ENCODE assay signal across 1 cellular context in the genomic region with DNA sequence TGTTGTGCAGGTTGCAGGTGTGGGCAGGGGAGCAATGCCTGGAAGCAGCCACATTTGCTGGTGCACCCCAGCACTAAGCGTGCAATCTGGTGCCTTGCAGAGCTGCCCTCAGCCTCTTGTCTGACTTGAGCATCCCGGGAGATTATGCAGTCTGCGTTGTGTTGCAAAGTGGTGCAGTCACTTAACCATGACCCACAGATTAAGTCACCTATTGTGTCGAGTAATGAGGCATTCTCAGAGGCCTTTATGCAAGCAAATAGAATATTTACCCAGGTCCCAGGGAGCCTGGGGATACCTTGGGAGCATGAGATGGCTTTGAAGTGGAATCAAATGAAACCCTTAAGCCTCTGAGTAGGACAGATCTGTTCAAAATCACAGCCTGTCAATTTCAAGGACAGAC.
TF ChIP-seq lines count a peak whose summit lies in the region.

No MANE protein-coding gene starts in this region.

TF ChIP-seq in WTC11, 78 proteins besides CTCF, POLR2A, EP300 and RAD21 (continued from another document and continues in another):
- TF ChIP-seq, protein P1, sequence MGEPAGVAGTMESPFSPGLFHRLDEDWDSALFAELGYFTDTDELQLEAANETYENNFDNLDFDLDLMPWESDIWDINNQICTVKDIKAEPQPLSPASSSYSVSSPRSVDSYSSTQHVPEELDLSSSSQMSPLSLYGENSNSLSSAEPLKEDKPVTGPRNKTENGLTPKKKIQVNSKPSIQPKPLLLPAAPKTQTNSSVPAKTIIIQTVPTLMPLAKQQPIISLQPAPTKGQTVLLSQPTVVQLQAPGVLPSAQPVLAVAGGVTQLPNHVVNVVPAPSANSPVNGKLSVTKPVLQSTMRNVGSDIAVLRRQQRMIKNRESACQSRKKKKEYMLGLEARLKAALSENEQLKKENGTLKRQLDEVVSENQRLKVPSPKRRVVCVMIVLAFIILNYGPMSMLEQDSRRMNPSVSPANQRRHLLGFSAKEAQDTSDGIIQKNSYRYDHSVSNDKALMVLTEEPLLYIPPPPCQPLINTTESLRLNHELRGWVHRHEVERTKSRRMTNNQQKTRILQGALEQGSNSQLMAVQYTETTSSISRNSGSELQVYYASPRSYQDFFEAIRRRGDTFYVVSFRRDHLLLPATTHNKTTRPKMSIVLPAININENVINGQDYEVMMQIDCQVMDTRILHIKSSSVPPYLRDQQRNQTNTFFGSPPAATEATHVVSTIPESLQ (CRISPR knock-in tag; IDR thresholded peaks at IDR 0.05), result no peak
- no peak for TF ChIP-seq TCF7 (CRISPR knock-in tag; IDR thresholded peaks at IDR 0.05; ENCODE audit: low read depth)
- TF ChIP-seq, protein P2, sequence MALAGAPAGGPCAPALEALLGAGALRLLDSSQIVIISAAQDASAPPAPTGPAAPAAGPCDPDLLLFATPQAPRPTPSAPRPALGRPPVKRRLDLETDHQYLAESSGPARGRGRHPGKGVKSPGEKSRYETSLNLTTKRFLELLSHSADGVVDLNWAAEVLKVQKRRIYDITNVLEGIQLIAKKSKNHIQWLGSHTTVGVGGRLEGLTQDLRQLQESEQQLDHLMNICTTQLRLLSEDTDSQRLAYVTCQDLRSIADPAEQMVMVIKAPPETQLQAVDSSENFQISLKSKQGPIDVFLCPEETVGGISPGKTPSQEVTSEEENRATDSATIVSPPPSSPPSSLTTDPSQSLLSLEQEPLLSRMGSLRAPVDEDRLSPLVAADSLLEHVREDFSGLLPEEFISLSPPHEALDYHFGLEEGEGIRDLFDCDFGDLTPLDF (CRISPR knock-in tag; IDR thresholded peaks at IDR 0.05), result no peak
- no peak for TF ChIP-seq ZNF416 (CRISPR knock-in tag; IDR thresholded peaks at IDR 0.05)
- TF ChIP-seq ZNF396 (CRISPR knock-in tag; IDR thresholded peaks at IDR 0.05; ENCODE audit: borderline replicate concordance), result no peak
- TF ChIP-seq FOXP1 (CRISPR knock-in tag; IDR thresholded peaks at IDR 0.05; ENCODE audit: borderline replicate concordance), result no peak
- TF ChIP-seq SP1 (CRISPR knock-in tag; conservative IDR thresholded peaks at IDR 0.05), result 0 out of 2 replicates have a peak, but pooled peaks have one; percentile 36
- TF ChIP-seq ESRRA (CRISPR knock-in tag; IDR thresholded peaks at IDR 0.05; ENCODE audit: borderline replicate concordance), result no peak
- TF ChIP-seq E2F4 (CRISPR knock-in tag; IDR thresholded peaks at IDR 0.05; ENCODE audit: borderline replicate concordance, low read depth), result no peak
- no peak for TF ChIP-seq SMAD4 (CRISPR knock-in tag; IDR thresholded peaks at IDR 0.05)
- no peak for TF ChIP-seq CREM (CRISPR knock-in tag; IDR thresholded peaks at IDR 0.05)
- TF ChIP-seq GABPB1 (CRISPR knock-in tag; IDR thresholded peaks at IDR 0.05), result no peak
- peak; percentile 47; the same call in 1 of the 2 replicates for TF ChIP-seq FOXK1 (CRISPR knock-in tag; IDR thresholded peaks at IDR 0.05)
- TF ChIP-seq, protein P3, sequence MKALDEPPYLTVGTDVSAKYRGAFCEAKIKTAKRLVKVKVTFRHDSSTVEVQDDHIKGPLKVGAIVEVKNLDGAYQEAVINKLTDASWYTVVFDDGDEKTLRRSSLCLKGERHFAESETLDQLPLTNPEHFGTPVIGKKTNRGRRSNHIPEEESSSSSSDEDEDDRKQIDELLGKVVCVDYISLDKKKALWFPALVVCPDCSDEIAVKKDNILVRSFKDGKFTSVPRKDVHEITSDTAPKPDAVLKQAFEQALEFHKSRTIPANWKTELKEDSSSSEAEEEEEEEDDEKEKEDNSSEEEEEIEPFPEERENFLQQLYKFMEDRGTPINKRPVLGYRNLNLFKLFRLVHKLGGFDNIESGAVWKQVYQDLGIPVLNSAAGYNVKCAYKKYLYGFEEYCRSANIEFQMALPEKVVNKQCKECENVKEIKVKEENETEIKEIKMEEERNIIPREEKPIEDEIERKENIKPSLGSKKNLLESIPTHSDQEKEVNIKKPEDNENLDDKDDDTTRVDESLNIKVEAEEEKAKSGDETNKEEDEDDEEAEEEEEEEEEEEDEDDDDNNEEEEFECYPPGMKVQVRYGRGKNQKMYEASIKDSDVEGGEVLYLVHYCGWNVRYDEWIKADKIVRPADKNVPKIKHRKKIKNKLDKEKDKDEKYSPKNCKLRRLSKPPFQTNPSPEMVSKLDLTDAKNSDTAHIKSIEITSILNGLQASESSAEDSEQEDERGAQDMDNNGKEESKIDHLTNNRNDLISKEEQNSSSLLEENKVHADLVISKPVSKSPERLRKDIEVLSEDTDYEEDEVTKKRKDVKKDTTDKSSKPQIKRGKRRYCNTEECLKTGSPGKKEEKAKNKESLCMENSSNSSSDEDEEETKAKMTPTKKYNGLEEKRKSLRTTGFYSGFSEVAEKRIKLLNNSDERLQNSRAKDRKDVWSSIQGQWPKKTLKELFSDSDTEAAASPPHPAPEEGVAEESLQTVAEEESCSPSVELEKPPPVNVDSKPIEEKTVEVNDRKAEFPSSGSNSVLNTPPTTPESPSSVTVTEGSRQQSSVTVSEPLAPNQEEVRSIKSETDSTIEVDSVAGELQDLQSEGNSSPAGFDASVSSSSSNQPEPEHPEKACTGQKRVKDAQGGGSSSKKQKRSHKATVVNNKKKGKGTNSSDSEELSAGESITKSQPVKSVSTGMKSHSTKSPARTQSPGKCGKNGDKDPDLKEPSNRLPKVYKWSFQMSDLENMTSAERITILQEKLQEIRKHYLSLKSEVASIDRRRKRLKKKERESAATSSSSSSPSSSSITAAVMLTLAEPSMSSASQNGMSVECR (CRISPR knock-in tag; IDR thresholded peaks at IDR 0.05; ENCODE audit: borderline replicate concordance), result no peak
- no peak for TF ChIP-seq HMGXB4 (CRISPR knock-in tag; IDR thresholded peaks at IDR 0.05)
- no peak for TF ChIP-seq SMAD3 (CRISPR knock-in tag; IDR thresholded peaks at IDR 0.05; ENCODE audit: borderline replicate concordance)
- no peak for TF ChIP-seq EMX1 (CRISPR knock-in tag; IDR thresholded peaks at IDR 0.05)
- no peak for TF ChIP-seq NFE2L1 (CRISPR knock-in tag; IDR thresholded peaks at IDR 0.05)
- TF ChIP-seq ZBTB43 (CRISPR knock-in tag; IDR thresholded peaks at IDR 0.05), result no peak
- TF ChIP-seq RORB (CRISPR knock-in tag; IDR thresholded peaks at IDR 0.05), result no peak
- TF ChIP-seq JAZF1 (CRISPR knock-in tag; IDR thresholded peaks at IDR 0.05), result no peak
- no peak for TF ChIP-seq NFYB (CRISPR knock-in tag; conservative IDR thresholded peaks at IDR 0.05; ENCODE audit: low read depth)
- TF ChIP-seq ETV6 (CRISPR knock-in tag; IDR thresholded peaks at IDR 0.05), result no peak; the same call in 1 of the 2 replicates
- no peak for TF ChIP-seq ZNF532 (CRISPR knock-in tag; IDR thresholded peaks at IDR 0.05; ENCODE audit: borderline replicate concordance)
- TF ChIP-seq, protein P4, sequence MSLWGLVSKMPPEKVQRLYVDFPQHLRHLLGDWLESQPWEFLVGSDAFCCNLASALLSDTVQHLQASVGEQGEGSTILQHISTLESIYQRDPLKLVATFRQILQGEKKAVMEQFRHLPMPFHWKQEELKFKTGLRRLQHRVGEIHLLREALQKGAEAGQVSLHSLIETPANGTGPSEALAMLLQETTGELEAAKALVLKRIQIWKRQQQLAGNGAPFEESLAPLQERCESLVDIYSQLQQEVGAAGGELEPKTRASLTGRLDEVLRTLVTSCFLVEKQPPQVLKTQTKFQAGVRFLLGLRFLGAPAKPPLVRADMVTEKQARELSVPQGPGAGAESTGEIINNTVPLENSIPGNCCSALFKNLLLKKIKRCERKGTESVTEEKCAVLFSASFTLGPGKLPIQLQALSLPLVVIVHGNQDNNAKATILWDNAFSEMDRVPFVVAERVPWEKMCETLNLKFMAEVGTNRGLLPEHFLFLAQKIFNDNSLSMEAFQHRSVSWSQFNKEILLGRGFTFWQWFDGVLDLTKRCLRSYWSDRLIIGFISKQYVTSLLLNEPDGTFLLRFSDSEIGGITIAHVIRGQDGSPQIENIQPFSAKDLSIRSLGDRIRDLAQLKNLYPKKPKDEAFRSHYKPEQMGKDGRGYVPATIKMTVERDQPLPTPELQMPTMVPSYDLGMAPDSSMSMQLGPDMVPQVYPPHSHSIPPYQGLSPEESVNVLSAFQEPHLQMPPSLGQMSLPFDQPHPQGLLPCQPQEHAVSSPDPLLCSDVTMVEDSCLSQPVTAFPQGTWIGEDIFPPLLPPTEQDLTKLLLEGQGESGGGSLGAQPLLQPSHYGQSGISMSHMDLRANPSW (CRISPR knock-in tag; conservative IDR thresholded peaks at IDR 0.05; ENCODE audit: low read depth), result no peak
- TF ChIP-seq TEAD1 (CRISPR knock-in tag; IDR thresholded peaks at IDR 0.05), result peak; percentile 81; the same call in 1 of the 2 replicates
- no peak for TF ChIP-seq FOXJ3 (CRISPR knock-in tag; IDR thresholded peaks at IDR 0.05; ENCODE audit: borderline replicate concordance)
- TF ChIP-seq ATF3 (CRISPR knock-in tag; conservative IDR thresholded peaks at IDR 0.05), result no peak
- TF ChIP-seq SOX15 (CRISPR knock-in tag; IDR thresholded peaks at IDR 0.05), result no peak
- TF ChIP-seq PRRX2 (CRISPR knock-in tag; IDR thresholded peaks at IDR 0.05), result no peak
- TF ChIP-seq, protein P5, sequence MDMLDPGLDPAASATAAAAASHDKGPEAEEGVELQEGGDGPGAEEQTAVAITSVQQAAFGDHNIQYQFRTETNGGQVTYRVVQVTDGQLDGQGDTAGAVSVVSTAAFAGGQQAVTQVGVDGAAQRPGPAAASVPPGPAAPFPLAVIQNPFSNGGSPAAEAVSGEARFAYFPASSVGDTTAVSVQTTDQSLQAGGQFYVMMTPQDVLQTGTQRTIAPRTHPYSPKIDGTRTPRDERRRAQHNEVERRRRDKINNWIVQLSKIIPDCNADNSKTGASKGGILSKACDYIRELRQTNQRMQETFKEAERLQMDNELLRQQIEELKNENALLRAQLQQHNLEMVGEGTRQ (CRISPR knock-in tag; IDR thresholded peaks at IDR 0.05), result no peak
- peak; percentile 33; the same call in 1 of the 2 replicates for TF ChIP-seq ZNF121 (CRISPR knock-in tag; IDR thresholded peaks at IDR 0.05)
- no peak for TF ChIP-seq OVOL2 (CRISPR knock-in tag; IDR thresholded peaks at IDR 0.05; ENCODE audit: borderline replicate concordance)
- TF ChIP-seq USF1 (CRISPR knock-in tag; IDR thresholded peaks at IDR 0.05), result no peak
